11 cellular contexts compared by ENCODE assay signal in genomic region chr18:76448262-76449109, GRCh38. TPM values are rescaled to one million over a fixed set of nuclear protein-coding genes. Genes with fewer than 3 reads are reported as not detected.
DNase-seq lines count a peak whose midpoint lies in the region; ATAC-seq and TF ChIP-seq lines count a peak whose summit lies in the region.
"Had no signal": no experiment of that assay in that cellular context is flagged by ENCODE, and none has a peak within 500 bp of the region (broad histone marks: within the 10 kb centered on the region; RNA-seq: fewer than 3 reads in every experiment).

No MANE protein-coding gene starts in this region.

- intact Hi-C loops in left ventricle myocardium inferior (cut with micrococcal nuclease) (no loop called here), left ventricle myocardium superior (cut with micrococcal nuclease) (no loop called here)

- H3K36me3 Mint-ChIP-seq in endothelial cell (ENCODE audit: low read depth, unreplicated experiment) = peaks cover 4% of the 10 kb centered on the region
- no peaks in the 10 kb centered on the region for H3K36me3 Mint-ChIP-seq in neural crest cell (ENCODE audit: low read depth)

- H3K9me3 Mint-ChIP-seq in endothelial cell (ENCODE audit: unreplicated experiment) (no peaks in the 10 kb centered on the region), neural crest cell (no peaks in the 10 kb centered on the region)

- no peak for DNase-seq in left ventricle myocardium inferior
- no peak for DNase-seq in left ventricle myocardium superior
- DNase-seq in endothelial cell (ENCODE audit: low spot score) = no peak
- DNase-seq in neural crest cell (ENCODE audit: low read depth, low spot score) = no peak
- DNase-seq in cerebellar nuclear complex (lab: John Stamatoyannopoulos, UW) = no peak
- no peak for DNase-seq in erythroblast (lab: John Stamatoyannopoulos, UW)
- DNase-seq in activated CD4-positive, CD25-positive, alpha-beta regulatory T cell treated with anti-CD3 and anti-CD28 coated beads, Interleukin-2, amount 50 U/mL, for 72 hours = no peak
- DNase-seq: mesendoderm; stimulated activated CD4-positive, alpha-beta T cell treated with anti-CD3 and anti-CD28 coated beads, Interleukin-2, amount 100 ng/mL, for 48 hours had no signal

- no peaks in the 10 kb centered on the region for H3K36me3 ChIP-seq in left ventricle myocardium inferior
- H3K36me3 ChIP-seq: thoracic aorta had no signal

- H3K27ac ChIP-seq in left ventricle myocardium inferior (replicated peaks) = peak overlapping the region; percentile 15
- H3K27ac ChIP-seq: thoracic aorta had no signal

- no peaks in the 10 kb centered on the region for H3K9me3 ChIP-seq in left ventricle myocardium inferior (replicated peaks)
- H3K9me3 ChIP-seq: thoracic aorta had no signal

- no peak overlapping the region for H3K4me3 ChIP-seq in left ventricle myocardium inferior
- H3K4me3 ChIP-seq: thoracic aorta had no signal

- no peak for TF ChIP-seq POLR2A in erythroblast (IDR thresholded peaks at IDR 0.05; ENCODE audit: low read length)

- H3K4me1 Mint-ChIP-seq in endothelial cell (ENCODE audit: unreplicated experiment) (peaks cover 82% of the 10 kb centered on the region), neural crest cell (peaks cover 95% of the 10 kb centered on the region)

- H3K27me3 Mint-ChIP-seq in endothelial cell (ENCODE audit: unreplicated experiment) (peaks cover 13% of the 10 kb centered on the region), neural crest cell (ENCODE audit: low read depth) (no peaks in the 10 kb centered on the region)

- H3K4me1 ChIP-seq in left ventricle myocardium inferior = peaks cover 92% of the 10 kb centered on the region

- H3K27me3 ChIP-seq in left ventricle myocardium inferior (ENCODE audit: low read depth) = no peaks in the 10 kb centered on the region

- H3K27ac Mint-ChIP-seq in endothelial cell (ENCODE audit: unreplicated experiment) = peak overlapping the region; percentile 87
- peak overlapping the region; percentile 83 for H3K27ac Mint-ChIP-seq in neural crest cell (ENCODE audit: unreplicated experiment)

- no peak for ATAC-seq in left ventricle myocardium superior
- no peak for ATAC-seq in HG03159 (IDR thresholded peaks at IDR 0.05; ENCODE audit: unreplicated experiment)

- TF ChIP-seq CTCF in left ventricle myocardium inferior (IDR thresholded peaks at IDR 0.05; ENCODE audit: borderline replicate concordance) (no peak), endothelial cell (IDR thresholded peaks at IDR 0.05; ENCODE audit: unreplicated experiment) (no peak), neural crest cell (conservative IDR thresholded peaks at IDR 0.05) (no peak)

- H3K4me3 Mint-ChIP-seq in endothelial cell (ENCODE audit: unreplicated experiment) (peak overlapping the region; percentile 57), neural crest cell (peak overlapping the region; percentile 68)

RNA-seq across cellular contexts. Expression of gene ZNF516, which starts 46.6 kb away (rescaled TPM):
- 11.5 TPM for total RNA-seq in left ventricle myocardium inferior
- 14.0 TPM for total RNA-seq in left ventricle myocardium superior
- 83.2 TPM for total RNA-seq in endothelial cell (ENCODE audit: unreplicated experiment)
- 90.7 and 91.2 TPM in 2 replicates for total RNA-seq in neural crest cell
